In the genomic region with DNA sequence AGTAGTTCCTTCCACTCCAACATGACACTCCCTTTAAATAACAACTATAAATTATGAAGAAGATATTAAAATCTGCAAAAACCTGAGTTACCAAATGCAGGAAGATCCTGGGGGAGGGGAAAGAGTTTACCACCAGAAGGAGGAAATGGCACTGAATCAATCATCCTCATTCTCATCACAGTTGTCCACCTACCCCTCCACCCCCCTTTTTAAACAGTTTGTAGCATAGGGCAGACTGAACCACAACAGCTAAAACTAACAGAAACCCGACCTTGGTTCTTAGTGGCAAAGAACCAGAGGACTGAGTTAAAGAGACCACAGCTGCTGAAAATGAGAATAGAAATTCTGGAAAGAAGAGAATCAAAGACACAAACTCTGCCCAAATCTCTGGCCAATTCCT, we compare ENCODE assay signal across 13 cellular contexts.
DNase-seq lines count a peak whose midpoint lies in the region; ATAC-seq, FAIRE-seq and TF ChIP-seq lines count a peak whose summit lies in the region.
"Had no signal": no experiment of that assay in that cellular context is flagged by ENCODE, and none has a peak within 500 bp of the region (broad histone marks: within the 10 kb centered on the region; RNA-seq: fewer than 3 reads in every experiment).

No MANE protein-coding gene starts in this region.

- H3K23ac ChIP-seq in H9 (ENCODE audit: insufficient read length, low read depth, low read length), result no peak overlapping the region

- no CpG with 5 or more reads among the region's 1 CpG for WGBS in H9 (ENCODE audit: extremely low coverage, insufficient read length, low lambda C conversion rate)
- WGBS in right lobe of liver (ENCODE audit: insufficient coverage, low coverage, low lambda C conversion rate, missing lambda C conversion rate), result 0% methylated on average over 1 of the region's 1 CpG

- intact Hi-C loops in CD8-positive, alpha-beta T cell (cut with DNase I, micrococcal nuclease), result no loop called here
- intact Hi-C loops in right lobe of liver (cut with DNase I), result no loop called here

- H2BK12ac ChIP-seq in H9 (ENCODE audit: insufficient read length, low read depth, low read length), result no peak overlapping the region

- H3K23me2 ChIP-seq in H9 (ENCODE audit: insufficient read length, low read depth, low read length, poor library complexity, severe bottlenecking), result no peaks in the 10 kb centered on the region

- CTCF ChIA-PET in CD8-positive, alpha-beta T cell (lab: Charles Lee), result no interaction called here

- DNase-seq in CD8-positive, alpha-beta T cell, result no peak
- DNase-seq in H9, result no peak
- peak; percentile 61 for DNase-seq in NOMO-1 treated with DMSO at 0.1 percent for 48 hours (lab: John Stamatoyannopoulos, UW; ENCODE audit: unreplicated experiment)
- DNase-seq in right lobe of liver, result no peak
- DNase-seq in medulla oblongata (ENCODE audit: extremely low spot score), result no peak
- DNase-seq in HK-2 (ENCODE audit: unreplicated experiment), result no peak
- DNase-seq in D721Med (ENCODE audit: insufficient read length, low spot score), result no peak
- DNase-seq: hippocampal formation; NCI-H146; NK-92 treated with Interleukin-12 subunit alpha and Interleukin-12 subunit beta, amount 100 ng/mL, for 24 hours; T-cell had no signal

- H2BK5ac ChIP-seq in H9 (ENCODE audit: insufficient read length, low read length), result no peak overlapping the region

- FAIRE-seq in D721Med (lab: Jason Lieb, UNC), result no peak
- FAIRE-seq: urothelium cell line had no signal

- H3K4me1 Mint-ChIP-seq in CD8-positive, alpha-beta T cell (ENCODE audit: low read depth), result peaks cover 49% of the 10 kb centered on the region
- peaks cover 18 to 21% of the 10 kb centered on the region in 2 experiments for H3K4me1 Mint-ChIP-seq in H9

- no peak overlapping the region for H4K5ac ChIP-seq in H9 (ENCODE audit: insufficient read length, low read depth, low read length)

- H3K36me3 ChIP-seq in CD8-positive, alpha-beta T cell (ENCODE audit: insufficient read depth, low read length), result no peaks in the 10 kb centered on the region
- no peaks in the 10 kb centered on the region for H3K36me3 ChIP-seq in right lobe of liver

- POLR2A ChIA-PET in CD8-positive, alpha-beta T cell (lab: Charles Lee), result no interaction called here

- no peaks in the 10 kb centered on the region for H3K9me3 Mint-ChIP-seq in CD8-positive, alpha-beta T cell
- H3K9me3 Mint-ChIP-seq in H9, result no peaks in the 10 kb centered on the region
- H3K9me3 Mint-ChIP-seq: T-cell had no signal

- H2BK120ac ChIP-seq in H9 (ENCODE audit: low read depth, low read length, poor library complexity, severe bottlenecking), result no peak overlapping the region

- H3K36me3 Mint-ChIP-seq in CD8-positive, alpha-beta T cell, result peaks cover 37% of the 10 kb centered on the region
- no peaks in the 10 kb centered on the region for H3K36me3 Mint-ChIP-seq in H9 (ENCODE audit: insufficient read depth in 1 of 3, low read depth in 3 of 3)

- H3K4me1 ChIP-seq in CD8-positive, alpha-beta T cell (ENCODE audit: insufficient read depth, low read length), result peaks cover 9% of the 10 kb centered on the region
- no peaks in the 10 kb centered on the region for H3K4me1 ChIP-seq in H9 (ENCODE audit: insufficient read depth, low read length)
- H3K4me1 ChIP-seq in right lobe of liver, result peaks cover 0 to 15% (median 2%) of the 10 kb centered on the region in 4 donors

- no peak overlapping the region for H3K4me3 ChIP-seq in CD8-positive, alpha-beta T cell (ENCODE audit: low read depth, low read length)
- no peak overlapping the region for H3K4me3 ChIP-seq in right lobe of liver

- no peak overlapping the region for H2AK5ac ChIP-seq in H9 (ENCODE audit: insufficient read length, low read length)

- TF ChIP-seq POLR2A in right lobe of liver (IDR thresholded peaks at IDR 0.05), result no peak

- H3K79me2 ChIP-seq in H9 (ENCODE audit: insufficient read depth, low read length), result no peaks in the 10 kb centered on the region; the same call in 1 of the 2 replicates

- H4K20me1 ChIP-seq in H9 (ENCODE audit: control insufficient read depth, insufficient read depth, insufficient read length), result no peaks in the 10 kb centered on the region

- no peak overlapping the region for H4K8ac ChIP-seq in H9 (replicated peaks; ENCODE audit: insufficient read length, low read depth, low read length)

- no peak for TF ChIP-seq CTCF in CD8-positive, alpha-beta T cell (IDR thresholded peaks at IDR 0.05)
- no peak for TF ChIP-seq CTCF in H9 (conservative IDR thresholded peaks at IDR 0.05)
- TF ChIP-seq CTCF in right lobe of liver (IDR thresholded peaks at IDR 0.05), result no peak
- TF ChIP-seq CTCF in D721Med (IDR thresholded peaks at IDR 0.05; ENCODE audit: insufficient read depth, missing control alignments), result no peak

- no peak for ATAC-seq in CD8-positive, alpha-beta T cell
- ATAC-seq in right lobe of liver (peak; percentile 13 to 67 (median 56)), GM21825 (IDR thresholded peaks at IDR 0.05; ENCODE audit: unreplicated experiment) (no peak)
- ATAC-seq: T-cell had no signal

- H3K27ac Mint-ChIP-seq in CD8-positive, alpha-beta T cell, result peak overlapping the region; percentile 41
- peak overlapping the region in 2 of 3 experiments; percentile 46 to 86; a peak in 3 of 7 replicates for H3K27ac Mint-ChIP-seq in H9

- H3K4ac ChIP-seq in H9 (ENCODE audit: low read depth, low read length), result no peak overlapping the region

- H3K9me3 ChIP-seq in CD8-positive, alpha-beta T cell (ENCODE audit: low read length), result no peaks in the 10 kb centered on the region
- no peaks in the 10 kb centered on the region for H3K9me3 ChIP-seq in H9 (ENCODE audit: control insufficient read depth, low read depth, low read length)
- no peaks in the 10 kb centered on the region for H3K9me3 ChIP-seq in right lobe of liver

- H2AFZ ChIP-seq in H9 (ENCODE audit: low read length), result no peak overlapping the region

- H3K27me3 Mint-ChIP-seq in CD8-positive, alpha-beta T cell (ENCODE audit: low read depth), result no peaks in the 10 kb centered on the region
- H3K27me3 Mint-ChIP-seq in H9 (ENCODE audit: low read depth), result no peaks in the 10 kb centered on the region
- H3K27me3 Mint-ChIP-seq: T-cell had no signal

- H3K27me3 ChIP-seq in CD8-positive, alpha-beta T cell (ENCODE audit: insufficient read depth, low read length), result no peaks in the 10 kb centered on the region
- H3K27me3 ChIP-seq in H9 (ENCODE audit: insufficient read depth, low read length), result no peaks in the 10 kb centered on the region
- no peaks in the 10 kb centered on the region for H3K27me3 ChIP-seq in right lobe of liver

- no peak overlapping the region for H3K27ac ChIP-seq in CD8-positive, alpha-beta T cell (ENCODE audit: low read depth, low read length)
- H3K27ac ChIP-seq in H9 (ENCODE audit: insufficient read length, low read depth, low read length) (no peak overlapping the region), right lobe of liver (no peak overlapping the region)

- no peak overlapping the region for H3K4me3 Mint-ChIP-seq in CD8-positive, alpha-beta T cell
- no peak overlapping the region for H3K4me3 Mint-ChIP-seq in H9
- H3K4me3 Mint-ChIP-seq: T-cell had no signal

- H3K9ac ChIP-seq in H9 (ENCODE audit: extremely low read depth, insufficient read length, low read length), result no peak overlapping the region

- no peak overlapping the region for H3T11ph ChIP-seq in H9 (ENCODE audit: low read length)

- no peak overlapping the region for H4K91ac ChIP-seq in H9 (ENCODE audit: insufficient read length, low read depth, low read length)

- H2BK15ac ChIP-seq in H9 (ENCODE audit: low read depth, low read length), result no peak overlapping the region

- H3K4me2 ChIP-seq in H9 (ENCODE audit: insufficient read depth, insufficient read length, low read length), result no peak overlapping the region

- no peak overlapping the region for H2BK20ac ChIP-seq in H9 (ENCODE audit: low read depth, low read length, poor library complexity, severe bottlenecking)

- H3K79me1 ChIP-seq in H9 (ENCODE audit: insufficient read depth, low read depth, low read length, poor library complexity, severe bottlenecking), result no peaks in the 10 kb centered on the region

- H3K18ac ChIP-seq in H9 (ENCODE audit: insufficient read length, low read depth, low read length), result no peak overlapping the region

- no peak overlapping the region for H3K56ac ChIP-seq in H9 (ENCODE audit: insufficient read length, low read depth, low read length)

- H3K14ac ChIP-seq in H9 (ENCODE audit: insufficient read depth, low read length), result no peak overlapping the region

Comparison
In these comparisons a context has a peak if more than half of its experiments do, and no peak if none do; other contexts are left out.
1. ATAC-seq: peak in right lobe of liver (4 of 4); none in CD8-positive, alpha-beta T cell (single experiment) and GM21825 (single experiment).